23 cellular contexts compared by ENCODE assay signal in genomic region chr3:100756441-100756840, GRCh38. TPM values are rescaled to one million over a fixed set of nuclear protein-coding genes. Genes with fewer than 3 reads are reported as not detected.
DNase-seq lines count a peak whose midpoint lies in the region; ATAC-seq and TF ChIP-seq lines count a peak whose summit lies in the region.
"Had no signal": no experiment of that assay in that cellular context is flagged by ENCODE, and none has a peak within 500 bp of the region (broad histone marks: within the 10 kb centered on the region; RNA-seq: fewer than 3 reads in every experiment).

No MANE protein-coding gene starts in this region.

- H3K36me3 Mint-ChIP-seq in MCF 10A (ENCODE audit: insufficient read depth, unreplicated experiment): peaks cover 37% of the 10 kb centered on the region

- POLR2A ChIA-PET in MCF 10A (lab: Yijun Ruan, JAX): interaction anchor here (0.8 kb wide), 1 partner anchor 109 kb away, joined by 3 read pairs; no protein-coding TSS in a partner anchor

- H3K27ac Mint-ChIP-seq in MCF 10A (ENCODE audit: low read depth, unreplicated experiment): peak overlapping the region; percentile 46
- H3K27ac Mint-ChIP-seq: activated CD4-positive, alpha-beta T cell treated with anti-CD3 and anti-CD28 coated beads, Interleukin-2, amount 10 ng/mL, durations not matched to agents 24 days and 14 days; activated CD8-positive, alpha-beta memory T cell treated with anti-CD3 and anti-CD28 coated beads, Interleukin-2, amount 10 ng/mL, durations not matched to agents 7 days and 5 days; activated naive CD4-positive, alpha-beta T cell treated with anti-CD3 and anti-CD28 coated beads, Interleukin-2, amount 10 ng/mL, durations not matched to agents 7 days and 5 days; effector memory CD8-positive, alpha-beta T cell; T-helper 2 cell treated with Interferon-gamma antibody and Interleukin-4, amounts not matched to agents 5 μg/mL and 100 μg/mL, for 36 hours had no signal

- BruUV-seq in MCF 10A (replicated peaks; lab: Mats Ljungman, UMichigan): no TSS peak
- no TSS peak for BruUV-seq in mammary epithelial cell (replicated peaks; lab: Mats Ljungman, UMichigan)

- H3K36me3 ChIP-seq in mammary epithelial cell (ENCODE audit: insufficient read depth, low read length): peaks cover 7% of the 10 kb centered on the region
- H3K36me3 ChIP-seq in thoracic aorta: peaks cover 5% of the 10 kb centered on the region

- CTCF ChIA-PET in MCF 10A (lab: Yijun Ruan, JAX): no interaction called here
- CTCF ChIA-PET in mammary epithelial cell (lab: Charles Lee; ENCODE audit: low non-redundant PET): no interaction called here

- DNase-seq in MCF 10A (ENCODE audit: unreplicated experiment): no peak
- no peak for DNase-seq in mammary epithelial cell
- DNase-seq in cerebellar cortex (ENCODE audit: low spot score): peak; percentile 79
- DNase-seq in right cardiac atrium: peak; percentile 51 to 77 (median 57)
- no peak for DNase-seq in thoracic aorta (ENCODE audit: low spot score)
- no peak for DNase-seq in NCI-H82 (lab: John Stamatoyannopoulos, UW)
- no peak for DNase-seq in DMS 273 treated with DMSO at 0.1 percent for 48 hours (lab: John Stamatoyannopoulos, UW)
- DNase-seq: activated CD4-positive, alpha-beta T cell treated with anti-CD3 and anti-CD28 coated beads, Interleukin-2, amount 10 ng/mL, durations not matched to agents 24 days and 14 days; activated CD8-positive, alpha-beta memory T cell treated with anti-CD3 and anti-CD28 coated beads, Interleukin-2, amount 10 ng/mL, durations not matched to agents 7 days and 5 days; activated naive CD4-positive, alpha-beta T cell treated with anti-CD3 and anti-CD28 coated beads, Interleukin-2, amount 10 ng/mL, durations not matched to agents 7 days and 5 days; effector memory CD8-positive, alpha-beta T cell; mesendoderm; naive thymus-derived CD8-positive, alpha-beta T cell; NCI-H2081 treated with DMSO at 0.1 percent for 48 hours; NK-92 treated with Interleukin-12 subunit alpha and Interleukin-12 subunit beta, amount 100 ng/mL, for 24 hours; SK-N-SH; upper lobe of right lung had no signal

- no peak overlapping the region for H2AFZ ChIP-seq in mammary epithelial cell (ENCODE audit: low read depth, low read length)

- in situ Hi-C loops in mammary epithelial cell (cut with MboI; ENCODE audit: low sequenced_read_pairs in 2 of 2): loop anchor here in 1 of 2 donors (25.0 kb wide), 1 partner anchor 431 kb away; no protein-coding TSS in a partner anchor

- H3K4me3 ChIP-seq in mammary epithelial cell (replicated peaks in 1 of 3; ENCODE audit: insufficient read depth in 1 of 3, low read depth in 2 of 3, low read length in 3 of 3): no peak overlapping the region
- no peak overlapping the region for H3K4me3 ChIP-seq in right cardiac atrium (ENCODE audit: low read length)
- no peak overlapping the region for H3K4me3 ChIP-seq in thoracic aorta
- H3K4me3 ChIP-seq: body of pancreas, upper lobe of right lung had no signal

- no peak overlapping the region for H3K27ac ChIP-seq in mammary epithelial cell (ENCODE audit: insufficient read depth, low read depth, low read length)
- no peak overlapping the region for H3K27ac ChIP-seq in right cardiac atrium (ENCODE audit: low read length)
- H3K27ac ChIP-seq in thoracic aorta: peak overlapping the region in 1 of 2 donors; percentile 35
- H3K27ac ChIP-seq: body of pancreas, upper lobe of right lung, VCaP had no signal

- H3K27me3 Mint-ChIP-seq in MCF 10A (ENCODE audit: insufficient read depth, unreplicated experiment): no peaks in the 10 kb centered on the region
- H3K27me3 Mint-ChIP-seq: activated CD4-positive, alpha-beta T cell treated with anti-CD3 and anti-CD28 coated beads, Interleukin-2, amount 10 ng/mL, durations not matched to agents 24 days and 14 days; activated CD8-positive, alpha-beta memory T cell treated with anti-CD3 and anti-CD28 coated beads, Interleukin-2, amount 10 ng/mL, durations not matched to agents 7 days and 5 days; activated naive CD4-positive, alpha-beta T cell treated with anti-CD3 and anti-CD28 coated beads, Interleukin-2, amount 10 ng/mL, durations not matched to agents 7 days and 5 days; effector memory CD8-positive, alpha-beta T cell; naive thymus-derived CD8-positive, alpha-beta T cell had no signal

- TF ChIP-seq CTCF in MCF 10A (IDR thresholded peaks at IDR 0.05; ENCODE audit: unreplicated experiment) (no peak), mammary epithelial cell (conservative IDR thresholded peaks at IDR 0.05 in 1 of 2, IDR thresholded peaks at IDR 0.05 in 1 of 2; ENCODE audit: extremely low read depth in 1 of 2, insufficient read depth in 1 of 2, low read depth in 1 of 2, low read length in 2 of 2) (no peak), thoracic aorta (IDR thresholded peaks at IDR 0.05) (no peak)

- H3K27me3 ChIP-seq in mammary epithelial cell (ENCODE audit: insufficient read depth, low read length) (no peaks in the 10 kb centered on the region), right cardiac atrium (ENCODE audit: control insufficient read depth, insufficient read depth) (no peaks in the 10 kb centered on the region), thoracic aorta (replicated peaks; ENCODE audit: insufficient read depth) (no peaks in the 10 kb centered on the region)
- H3K27me3 ChIP-seq: body of pancreas, upper lobe of right lung had no signal

- 33% methylated on average over 2 of the region's 2 CpGs for WGBS in mammary epithelial cell (ENCODE audit: low coverage, missing lambda C conversion rate)
- WGBS in right cardiac atrium: 21% methylated on average over 2 of the region's 2 CpGs

- peak; percentile 40 to 57 for ATAC-seq in right cardiac atrium
- ATAC-seq in thoracic aorta (ENCODE audit: insufficient number of reproducible peaks, low FRiP score, low read depth): peak; percentile 52
- ATAC-seq in HG03175 (IDR thresholded peaks at IDR 0.05; ENCODE audit: unreplicated experiment): no peak
- ATAC-seq: activated CD8-positive, alpha-beta memory T cell treated with anti-CD3 and anti-CD28 coated beads, Interleukin-2, amount 10 ng/mL, durations not matched to agents 7 days and 5 days; body of pancreas; effector memory CD8-positive, alpha-beta T cell; esophagus mucosa; HCT116; naive thymus-derived CD8-positive, alpha-beta T cell; upper lobe of right lung had no signal

- no peaks in the 10 kb centered on the region for H3K4me1 ChIP-seq in mammary epithelial cell (ENCODE audit: insufficient read depth, low read length)
- H3K4me1 ChIP-seq in right cardiac atrium (ENCODE audit: control insufficient read depth, insufficient read depth, low read length): peaks cover 3% of the 10 kb centered on the region
- peaks cover 12 to 58% of the 10 kb centered on the region in 2 donors for H3K4me1 ChIP-seq in thoracic aorta (ENCODE audit: control insufficient read depth in 1 of 2, low read depth in 2 of 2)
- H3K4me1 ChIP-seq: body of pancreas, upper lobe of right lung had no signal

- dilution Hi-C loops in mammary epithelial cell (cut with HindIII; ENCODE audit: low sequenced_read_pairs): no loop called here

- no peaks in the 10 kb centered on the region for H3K9me3 Mint-ChIP-seq in MCF 10A (ENCODE audit: unreplicated experiment)
- H3K9me3 Mint-ChIP-seq: activated CD4-positive, alpha-beta T cell treated with anti-CD3 and anti-CD28 coated beads, Interleukin-2, amount 10 ng/mL, durations not matched to agents 24 days and 14 days; activated naive CD4-positive, alpha-beta T cell treated with anti-CD3 and anti-CD28 coated beads, Interleukin-2, amount 10 ng/mL, durations not matched to agents 7 days and 5 days; effector memory CD8-positive, alpha-beta T cell; naive thymus-derived CD8-positive, alpha-beta T cell; T-helper 2 cell treated with Interferon-gamma antibody and Interleukin-4, amounts not matched to agents 5 μg/mL and 100 μg/mL, for 36 hours had no signal

- no peaks in the 10 kb centered on the region for H4K20me1 ChIP-seq in mammary epithelial cell (ENCODE audit: insufficient read depth, low read length)

- H3K4me2 ChIP-seq in mammary epithelial cell (ENCODE audit: insufficient read depth, low read depth, low read length): no peak overlapping the region
- H3K4me2 ChIP-seq: SK-N-SH had no signal

- H3K4me3 Mint-ChIP-seq in MCF 10A (ENCODE audit: unreplicated experiment): no peak overlapping the region
- H3K4me3 Mint-ChIP-seq: activated CD4-positive, alpha-beta T cell treated with anti-CD3 and anti-CD28 coated beads, Interleukin-2, amount 10 ng/mL, durations not matched to agents 24 days and 14 days; activated CD8-positive, alpha-beta memory T cell treated with anti-CD3 and anti-CD28 coated beads, Interleukin-2, amount 10 ng/mL, durations not matched to agents 7 days and 5 days; activated naive CD4-positive, alpha-beta T cell treated with anti-CD3 and anti-CD28 coated beads, Interleukin-2, amount 10 ng/mL, durations not matched to agents 7 days and 5 days; effector memory CD8-positive, alpha-beta T cell; naive thymus-derived CD8-positive, alpha-beta T cell; T-helper 2 cell treated with Interferon-gamma antibody and Interleukin-4, amounts not matched to agents 5 μg/mL and 100 μg/mL, for 36 hours had no signal

- H3K4me1 Mint-ChIP-seq in MCF 10A (ENCODE audit: insufficient read depth, unreplicated experiment): no peaks in the 10 kb centered on the region
- H3K4me1 Mint-ChIP-seq: activated CD4-positive, alpha-beta T cell treated with anti-CD3 and anti-CD28 coated beads, Interleukin-2, amount 10 ng/mL, durations not matched to agents 24 days and 14 days; activated naive CD4-positive, alpha-beta T cell treated with anti-CD3 and anti-CD28 coated beads, Interleukin-2, amount 10 ng/mL, durations not matched to agents 7 days and 5 days; naive thymus-derived CD8-positive, alpha-beta T cell had no signal

- no peaks in the 10 kb centered on the region for H3K79me2 ChIP-seq in mammary epithelial cell (ENCODE audit: insufficient read depth, low read length)

- no peaks in the 10 kb centered on the region for H3K9me3 ChIP-seq in mammary epithelial cell (replicated peaks; ENCODE audit: insufficient read depth, low read length)
- H3K9me3 ChIP-seq in right cardiac atrium (ENCODE audit: control insufficient read depth, low read length): no peaks in the 10 kb centered on the region
- no peaks in the 10 kb centered on the region for H3K9me3 ChIP-seq in thoracic aorta
- H3K9me3 ChIP-seq: body of pancreas, SK-N-SH, upper lobe of right lung had no signal

- no peak overlapping the region for H3K9ac ChIP-seq in mammary epithelial cell (ENCODE audit: insufficient read depth, low read length)
- H3K9ac ChIP-seq: SK-N-SH had no signal

- intact Hi-C loops in MCF 10A (cut with micrococcal nuclease) (no loop called here), mammary epithelial cell (cut with micrococcal nuclease) (loop anchor here (5.0 kb wide), 1 partner anchor 41 kb away; no protein-coding TSS in a partner anchor), right cardiac atrium (cut with DNase I) (no loop called here)

RNA-seq across cellular contexts. Expression of gene TFG, which starts 47.1 kb away (rescaled TPM):
- 162 and 168 TPM in 2 replicates for total RNA-seq in MCF 10A (2022)
- 100 to 1,000 TPM; 129 to 137 TPM for total RNA-seq in mammary epithelial cell
- 169 TPM for polyA plus RNA-seq in mammary epithelial cell
- polyA minus RNA-seq in mammary epithelial cell: 71.6 TPM
- 10 to 100 TPM; 81.6 to 98.6 (median 88.2) TPM for total RNA-seq in right cardiac atrium
- polyA plus RNA-seq in right cardiac atrium: 89.0 TPM
- total RNA-seq in thoracic aorta: 10 to 100 TPM; 70.1 to 86.7 TPM

Comparison
In these comparisons a context has a peak if more than half of its experiments do, and no peak if none do; other contexts are left out.
1. DNase-seq: peak in cerebellar cortex (single experiment) and right cardiac atrium (3 of 3); none in MCF 10A (single experiment), mammary epithelial cell (single experiment), thoracic aorta (single experiment), NCI-H82 (single experiment) and DMS 273 treated with DMSO at 0.1 percent for 48 hours (single experiment).